ENCODE assay signal across 34 cellular contexts in the genomic region with DNA sequence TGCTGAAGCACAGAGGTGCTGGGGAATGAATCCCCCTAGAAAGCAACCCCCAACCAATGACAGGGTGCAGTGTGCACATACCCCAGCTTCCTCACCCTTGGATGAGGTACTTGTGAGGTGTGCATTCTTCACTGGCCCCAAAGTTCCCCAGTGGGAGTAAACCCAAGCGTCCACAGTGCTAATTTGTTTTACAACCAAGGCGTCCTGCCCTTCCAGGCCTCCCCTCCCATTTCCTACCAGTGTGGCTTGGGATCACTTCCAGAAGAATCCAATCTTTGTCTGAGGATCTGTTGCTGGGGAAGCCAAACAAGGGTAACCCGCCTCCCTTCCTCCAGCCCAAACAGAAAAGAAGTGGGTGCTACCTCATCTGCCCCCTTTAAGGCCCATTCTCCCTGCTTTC. TPM values are rescaled to one million over a fixed set of nuclear protein-coding genes. Genes with fewer than 3 reads are reported as not detected.
"Had no signal": no experiment of that assay in that cellular context is flagged by ENCODE, and none has a peak within 500 bp of the region (broad histone marks: within the 10 kb centered on the region; RNA-seq: fewer than 3 reads in every experiment).

No MANE protein-coding gene starts in this region.

- H3K9me3 Mint-ChIP-seq: activated CD4-positive, alpha-beta memory T cell treated with anti-CD3 and anti-CD28 coated beads for 36 hours; activated naive CD4-positive, alpha-beta T cell treated with anti-CD3 and anti-CD28 coated beads for 36 hours; activated naive CD4-positive, alpha-beta T cell treated with anti-CD3 and anti-CD28 coated beads, Interleukin-2, amount 50 U/mL, for 72 hours; activated T-cell treated with anti-CD3 and anti-CD28 coated beads, Interleukin-2, amount 50 U/mL, for 4 hours; activated T-helper 1 cell treated with anti-CD3 and anti-CD28 coated beads, Interleukin-12 subunit alpha, Interleukin-12 subunit beta, Interleukin-2, Interleukin-4 antibody, amounts not matched to agents 30 ng/mL and 10 ng/mL and 1 ng/mL, durations not matched to agents 14 hours and 24 hours and 36 hours; T-helper 1 cell treated with Interleukin-12 subunit alpha and Interleukin-12 subunit beta and Interleukin-4 antibody, amounts not matched to agents 30 μg/mL and 1 μg/mL, for 36 hours; T-helper 2 cell treated with Interferon-gamma antibody and Interleukin-4, amounts not matched to agents 5 μg/mL and 100 μg/mL, for 36 hours had no signal

- H3K4me3 Mint-ChIP-seq: activated CD4-positive, alpha-beta memory T cell treated with anti-CD3 and anti-CD28 coated beads for 36 hours; activated naive CD4-positive, alpha-beta T cell treated with anti-CD3 and anti-CD28 coated beads for 36 hours; activated T-cell treated with anti-CD3 and anti-CD28 coated beads, Interleukin-2, amount 50 U/mL, for 4 hours; activated T-helper 1 cell treated with anti-CD3 and anti-CD28 coated beads, Interleukin-12 subunit alpha, Interleukin-12 subunit beta, Interleukin-2, Interleukin-4 antibody, amounts not matched to agents 30 ng/mL and 10 ng/mL and 1 ng/mL, durations not matched to agents 14 hours and 24 hours and 36 hours; IgD-negative memory B cell; T-helper 1 cell treated with Interleukin-12 subunit alpha and Interleukin-12 subunit beta and Interleukin-4 antibody, amounts not matched to agents 30 μg/mL and 1 μg/mL, for 36 hours; T-helper 2 cell treated with Interferon-gamma antibody and Interleukin-4, amounts not matched to agents 5 μg/mL and 100 μg/mL, for 36 hours; WTC11 had no signal

- H3K36me3 ChIP-seq: adrenal gland, breast epithelium, SJCRH30 had no signal

- H3K9me3 ChIP-seq: adrenal gland, body of pancreas, breast epithelium, SJCRH30, SK-N-SH had no signal

- ATAC-seq: activated naive CD4-positive, alpha-beta T cell treated with anti-CD3 and anti-CD28 coated beads, Interleukin-2, amount 50 U/mL, for 72 hours; activated T-cell treated with anti-CD3 and anti-CD28 coated beads, Interleukin-2, amount 50 U/mL, for 4 hours; body of pancreas; Panc1; WTC11 had no signal

- H3K4me3 ChIP-seq: adrenal gland, body of pancreas, breast epithelium, SJCRH30 had no signal

- H3K27me3 ChIP-seq: adrenal gland, body of pancreas, breast epithelium, SJCRH30 had no signal

- H3K4me1 Mint-ChIP-seq: IgD-negative memory B cell, WTC11 had no signal

- DNase-seq: activated CD4-positive, alpha-beta memory T cell treated with anti-CD3 and anti-CD28 coated beads for 36 hours; activated CD4-positive, alpha-beta T cell treated with anti-CD3 and anti-CD28 coated beads for 4 hours; activated CD4-positive, alpha-beta T cell treated with anti-CD3 and anti-CD28 coated beads, Interleukin-2, amount 50 U/mL, for 1 hour; activated CD4-positive, CD25-positive, alpha-beta regulatory T cell treated with anti-CD3 and anti-CD28 coated beads, Interleukin-2, amount 50 U/mL, for 72 hours; activated CD8-positive, alpha-beta memory T cell treated with anti-CD3 and anti-CD28 coated beads, Interleukin-2, amount 50 U/mL, for 4 hours; activated gamma-delta T cell treated with Interleukin-2 at 50 U/mL for 16 hours; activated naive CD4-positive, alpha-beta T cell treated with anti-CD3 and anti-CD28 coated beads for 36 hours; activated T-cell treated with anti-CD3 and anti-CD28 coated beads for 4 hours; activated T-cell treated with anti-CD3 and anti-CD28 coated beads, Interleukin-2, amount 50 U/mL, for 4 hours; body of pancreas; Karpas-422; KBM-7; NCI-H1105; NCI-H1417 treated with DMSO at 0.1 percent for 48 hours; NCI-H187 treated with DMSO at 0.1 percent for 48 hours; NCI-H2081; NCI-H345; NCI-H524 treated with DMSO at 0.1 percent for 48 hours; SHP77 had no signal

- H3K36me3 Mint-ChIP-seq: activated CD4-positive, alpha-beta memory T cell treated with anti-CD3 and anti-CD28 coated beads for 36 hours; activated naive CD4-positive, alpha-beta T cell treated with anti-CD3 and anti-CD28 coated beads, Interleukin-2, amount 50 U/mL, for 72 hours; IgD-negative memory B cell; WTC11 had no signal

- H3K27ac Mint-ChIP-seq: activated CD4-positive, alpha-beta memory T cell treated with anti-CD3 and anti-CD28 coated beads for 36 hours; activated naive CD4-positive, alpha-beta T cell treated with anti-CD3 and anti-CD28 coated beads for 36 hours; activated naive CD4-positive, alpha-beta T cell treated with anti-CD3 and anti-CD28 coated beads, Interleukin-2, amount 50 U/mL, for 72 hours; activated T-helper 1 cell treated with anti-CD3 and anti-CD28 coated beads, Interleukin-12 subunit alpha, Interleukin-12 subunit beta, Interleukin-2, Interleukin-4 antibody, amounts not matched to agents 30 ng/mL and 10 ng/mL and 1 ng/mL, durations not matched to agents 14 hours and 24 hours and 36 hours; IgD-negative memory B cell; T-helper 1 cell treated with Interleukin-12 subunit alpha and Interleukin-12 subunit beta and Interleukin-4 antibody, amounts not matched to agents 30 μg/mL and 1 μg/mL, for 36 hours; T-helper 2 cell treated with Interferon-gamma antibody and Interleukin-4, amounts not matched to agents 5 μg/mL and 100 μg/mL, for 36 hours; WTC11 had no signal

- H3K27ac ChIP-seq: adrenal gland, body of pancreas, breast epithelium, SJCRH30 had no signal

- H3K4me1 ChIP-seq: adrenal gland, body of pancreas, breast epithelium, SJCRH30 had no signal

RNA-seq across cellular contexts. Expression of a gene that starts 40.3 kb away (rescaled TPM):
- total RNA-seq: activated CD4-positive, alpha-beta memory T cell treated with anti-CD3 and anti-CD28 coated beads for 36 hours; activated naive CD4-positive, alpha-beta T cell treated with anti-CD3 and anti-CD28 coated beads for 36 hours; activated naive CD4-positive, alpha-beta T cell treated with anti-CD3 and anti-CD28 coated beads, Interleukin-2, amount 50 U/mL, for 72 hours; activated T-cell treated with anti-CD3 and anti-CD28 coated beads, Interleukin-2, amount 50 U/mL, for 4 hours; activated T-helper 1 cell treated with anti-CD3 and anti-CD28 coated beads, Interleukin-12 subunit alpha, Interleukin-12 subunit beta, Interleukin-2, Interleukin-4 antibody, amounts not matched to agents 30 ng/mL and 10 ng/mL and 1 ng/mL, durations not matched to agents 14 hours and 24 hours and 36 hours; adrenal gland; astrocyte; body of pancreas; breast epithelium; MCF 10A; NCI-H460; RPMI7951; SJCRH30; WTC11 had no signal
- polyA plus RNA-seq: adrenal gland, IgD-negative memory B cell, SK-N-SH had no signal
